ENCODE assay signal across 18 cellular contexts in genomic region chr3:47950453-47950852, GRCh38.
DNase-seq lines count a peak whose midpoint lies in the region; ATAC-seq and TF ChIP-seq lines count a peak whose summit lies in the region.
"Had no signal": no experiment of that assay in that cellular context is flagged by ENCODE, and none has a peak within 500 bp of the region (broad histone marks: within the 10 kb centered on the region; RNA-seq: fewer than 3 reads in every experiment).

No MANE protein-coding gene starts in this region.

- ATAC-seq in GM18511 (IDR thresholded peaks at IDR 0.05; ENCODE audit: unreplicated experiment) (peak; percentile 37), GM21786 (IDR thresholded peaks at IDR 0.05; ENCODE audit: unreplicated experiment) (peak; percentile 29), HG03354 (IDR thresholded peaks at IDR 0.05; ENCODE audit: poor library complexity, severe bottlenecking, unreplicated experiment) (peak; percentile 45), HG03025 (IDR thresholded peaks at IDR 0.05; ENCODE audit: low FRiP score, unreplicated experiment) (no peak), GM19328 (IDR thresholded peaks at IDR 0.05; ENCODE audit: unreplicated experiment) (no peak)
- ATAC-seq: T-helper 17 cell had no signal

- H3K27ac ChIP-seq in adrenal gland: no peak overlapping the region
- H3K27ac ChIP-seq: HL-60, SJCRH30 had no signal

- TF ChIP-seq POLR2A in adrenal gland (IDR thresholded peaks at IDR 0.05): no peak

- H3K36me3 ChIP-seq in adrenal gland (replicated peaks in 1 of 2): no peaks in the 10 kb centered on the region
- H3K36me3 ChIP-seq: HAP-1, SJCRH30 had no signal

- TF ChIP-seq CTCF in adrenal gland (IDR thresholded peaks at IDR 0.05): no peak

- H3K9me3 ChIP-seq in adrenal gland (replicated peaks in 1 of 3): no peaks in the 10 kb centered on the region
- H3K9me3 ChIP-seq: Caco-2, HAP-1, SJCRH30 had no signal

- H3K27me3 ChIP-seq in adrenal gland: no peaks in the 10 kb centered on the region
- H3K27me3 ChIP-seq: SJCRH30 had no signal

- intact Hi-C loops in adrenal gland (cut with DNase I): no loop called here

- H3K4me3 ChIP-seq in adrenal gland: no peak overlapping the region
- H3K4me3 ChIP-seq: HAP-1, SJCRH30 had no signal

- 83 to 91% (median 89%) methylated on average over 4 of the region's 4 CpGs for WGBS in adrenal gland, 4 donors

- peaks cover 0 to 8% of the 10 kb centered on the region in 2 donors for H3K4me1 ChIP-seq in adrenal gland (replicated peaks in 1 of 2)
- H3K4me1 ChIP-seq: Caco-2, HAP-1, SJCRH30 had no signal

- DNase-seq in NCI-H1105 (lab: John Stamatoyannopoulos, UW) (no peak), adrenal gland (no peak)
- DNase-seq: Caco-2; CD4-positive, CD25-positive, alpha-beta regulatory T cell; DMS53; NCI-H1417; NCI-H1930; NK-92 treated with Interleukin-12 subunit alpha and Interleukin-12 subunit beta, amount 100 ng/mL, for 24 hours; OCI-M1; SJCRH30; T-helper 17 cell had no signal

Comparison
In these comparisons a context has a peak if more than half of its experiments do, and no peak if none do; other contexts are left out.
1. ATAC-seq: peak in GM18511 (single experiment), GM21786 (single experiment) and HG03354 (single experiment); none in HG03025 (single experiment) and GM19328 (single experiment).